In the genomic region with DNA sequence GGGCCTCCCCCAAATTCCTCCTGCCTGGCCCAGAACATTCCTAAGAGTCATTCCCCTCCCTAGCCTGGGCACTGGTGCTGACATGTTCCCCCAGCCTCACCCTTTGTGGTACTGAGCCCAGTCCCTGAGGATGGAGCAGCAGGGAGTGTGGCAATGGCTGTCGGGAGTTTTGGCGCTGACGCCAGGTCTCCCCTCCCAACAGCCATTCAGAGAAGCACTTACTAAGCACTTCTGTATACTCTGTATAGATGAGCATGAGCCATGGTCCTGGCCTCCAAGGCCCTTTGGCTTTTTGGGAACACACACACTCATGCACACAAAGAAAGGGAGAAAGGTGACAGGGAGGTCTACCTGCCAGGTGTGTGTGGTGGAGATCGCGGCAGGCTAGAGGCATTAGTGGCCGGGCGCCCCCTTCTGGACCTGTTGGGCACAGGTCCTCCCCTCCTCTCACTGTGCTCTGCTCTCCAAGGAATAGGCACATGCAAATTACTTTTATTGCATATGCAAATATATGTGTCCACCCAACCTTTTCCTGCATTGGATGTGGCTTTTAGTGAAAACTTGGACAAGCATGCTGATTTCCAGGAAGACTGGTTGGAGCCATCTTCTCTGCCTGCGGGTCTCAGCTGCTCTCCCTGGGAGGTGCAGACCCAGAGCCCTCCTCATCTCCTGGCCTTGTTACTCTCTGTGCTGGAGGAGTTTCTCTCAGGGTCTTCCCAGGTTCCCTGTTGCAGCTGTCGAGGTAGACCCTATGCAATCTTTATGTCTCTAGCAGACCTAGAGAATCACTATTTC, we compare ENCODE assay signal across 9 cellular contexts. TPM values are rescaled to one million over a fixed set of nuclear protein-coding genes. Genes with fewer than 3 reads are reported as not detected.
A peak's percentile ranks its signal among the peaks of the same experiment; 100 is the strongest.
DNase-seq lines count a peak whose midpoint lies in the region; ATAC-seq lines count a peak whose summit lies in the region.
"Had no signal": no experiment of that assay in that cellular context is flagged by ENCODE, and none has a peak within 500 bp of the region (broad histone marks: within the 10 kb centered on the region; RNA-seq: fewer than 3 reads in every experiment).

No MANE protein-coding gene starts in this region.

- H3K4me1 Mint-ChIP-seq in T-helper 17 cell, result peaks cover 4% of the 10 kb centered on the region

- no peak overlapping the region for H3K4me3 Mint-ChIP-seq in T-helper 17 cell

- no peak overlapping the region for H3K27ac Mint-ChIP-seq in T-helper 17 cell

- H3K9me3 ChIP-seq in T-helper 17 cell (ENCODE audit: control insufficient read depth, low read length, poor library complexity, severe bottlenecking), result no peaks in the 10 kb centered on the region

- DNase-seq in COR-L47 (lab: John Stamatoyannopoulos, UW), result peak; percentile 15
- peak; percentile 68 for DNase-seq in HuH-7 (ENCODE audit: low spot score)
- peak; percentile 40 to 59 (median 47) for DNase-seq in T-helper 17 cell
- peak; percentile 62 for DNase-seq in astrocyte of the hippocampus (ENCODE audit: low read depth, low spot score)
- DNase-seq in iPS-NIHi11 (ENCODE audit: low spot score), result peak; percentile 85
- DNase-seq in stimulated activated CD4-positive, alpha-beta T cell treated with anti-CD3 and anti-CD28 coated beads, Interleukin-1b, Interleukin-23, amount 100 ng/mL, for 1 hour (ENCODE audit: low read depth in 2 of 2), result peak; percentile 30 to 52

- no peaks in the 10 kb centered on the region for H3K27me3 Mint-ChIP-seq in T-helper 17 cell

- H3K36me3 Mint-ChIP-seq in T-helper 17 cell (ENCODE audit: low read depth), result peaks cover 5% of the 10 kb centered on the region

- peak; percentile 94 for ATAC-seq in T-helper 17 cell
- ATAC-seq in HG03439 (IDR thresholded peaks at IDR 0.05; ENCODE audit: unreplicated experiment), result no peak
- no peak for ATAC-seq in GM19397 (IDR thresholded peaks at IDR 0.05; ENCODE audit: unreplicated experiment)

RNA-seq across cellular contexts. Expression of a gene that starts 17.4 kb away (rescaled TPM):
- 10 to 100 TPM; 10.7 to 12.8 TPM for total RNA-seq in T-helper 17 cell

RNA-seq across cellular contexts. Expression of a gene that starts 20.9 kb away (rescaled TPM):
- total RNA-seq in T-helper 17 cell, result 1 to 10 TPM; 1.1 to 1.6 TPM

RNA-seq across cellular contexts. Expression of a gene that starts 48.8 kb away (rescaled TPM):
- 100 to 1,000 TPM; 188 to 263 TPM for total RNA-seq in T-helper 17 cell

RNA-seq across cellular contexts. Expression of a gene that starts 50.1 kb away (rescaled TPM):
- total RNA-seq in T-helper 17 cell, result 10 to 100 TPM in 1 of 2 donors, 1 to 10 TPM in 1; 1.6 to 22.9 TPM
- total RNA-seq: urinary bladder had no signal

RNA-seq across cellular contexts. Expression of a gene that starts 57.9 kb away (rescaled TPM):
- total RNA-seq in T-helper 17 cell, result 10 to 100 TPM; 26.2 to 26.4 TPM

Comparison
In these comparisons a context has a peak if more than half of its experiments do, and no peak if none do; other contexts are left out.
1. DNase-seq: peak in every context shown above with its lines; median percentile 85 in iPS-NIHi11; 68 in HuH-7; 62 in astrocyte of the hippocampus; 47 in T-helper 17 cell; 41 in stimulated activated CD4-positive, alpha-beta T cell treated with anti-CD3 and anti-CD28 coated beads, Interleukin-1b, Interleukin-23, amount 100 ng/mL, for 1 hour; 15 in COR-L47.